Comparison of ENCODE assay signal across 8 cellular contexts in genomic region chr20:3797226-3797545, GRCh38. TPM values are rescaled to one million over a fixed set of nuclear protein-coding genes. Genes with fewer than 3 reads are reported as not detected.
DNase-seq lines count a peak whose midpoint lies in the region; TF ChIP-seq lines count a peak whose summit lies in the region.

No MANE protein-coding gene starts in this region.

- H3K27ac ChIP-seq in VCaP (peak overlapping the region; percentile 92; the same call in 1 of the 2 replicates), skin epidermis (peak overlapping the region in 20 of 21 experiments; percentile 55 to 97 (median 90))

- DNase-seq in HAP-1 (ENCODE audit: low spot score in 2 of 2) (no peak), fibroblast of the aortic adventitia (ENCODE audit: low read depth) (no peak), occipital lobe (lab: John Stamatoyannopoulos, UW) (no peak), amniotic stem cell (lab: John Stamatoyannopoulos, UW) (no peak), NCI-H2171 treated with DMSO at 0.1 percent for 48 hours (lab: John Stamatoyannopoulos, UW) (no peak)
- DNase-seq in stimulated activated CD4-positive, alpha-beta T cell treated with anti-CD3 and anti-CD28 coated beads, Interleukin-2, amount 100 ng/mL, for 48 hours = no peak

- in situ Hi-C loops in HAP-1 (cut with MboI; ENCODE audit: low sequenced_read_pairs) = no loop called here

- no peak for TF ChIP-seq CTCF in VCaP (conservative IDR thresholded peaks at IDR 0.05)
- TF ChIP-seq CTCF in fibroblast of the aortic adventitia (IDR thresholded peaks at IDR 0.05; ENCODE audit: insufficient read depth, low read length) = no peak

- H3K4me3 ChIP-seq in HAP-1 (peak overlapping the region; percentile 77), fibroblast of the aortic adventitia (ENCODE audit: low read depth, low read length) (peak overlapping the region; percentile 96), skin epidermis (peak overlapping the region; percentile 48 to 72 (median 61))

- H3K4me1 ChIP-seq in HAP-1 = peaks cover 9% of the 10 kb centered on the region; the same call in 1 of the 2 replicates

- no peaks in the 10 kb centered on the region for H3K27me3 ChIP-seq in HAP-1 (ENCODE audit: low read depth)

- H3K9me3 ChIP-seq in HAP-1 = no peaks in the 10 kb centered on the region

- peaks cover 33% of the 10 kb centered on the region for H3K36me3 ChIP-seq in HAP-1 (replicated peaks)

RNA-seq across cellular contexts. Expression of gene CDC25B, which starts 1.1 kb away (rescaled TPM):
- total RNA-seq in fibroblast of the aortic adventitia (ENCODE audit: low replicate concordance) (51.0 and 58.5 TPM in 2 replicates), occipital lobe (4.5 TPM)

RNA-seq across cellular contexts. Expression of gene CENPB, which starts 10.6 kb away (rescaled TPM):
- total RNA-seq in fibroblast of the aortic adventitia (ENCODE audit: low replicate concordance) (94.8 and 170 TPM in 2 replicates), occipital lobe (55.4 TPM)

RNA-seq across cellular contexts. Expression of gene SPEF1, which starts 15.9 kb away (rescaled TPM):
- total RNA-seq in fibroblast of the aortic adventitia (ENCODE audit: low replicate concordance) = 0.09 TPM in 1 of 2 replicates, not detected in the other
- 0.16 TPM for total RNA-seq in occipital lobe

RNA-seq across cellular contexts. Expression of gene AP5S1, which starts 23.2 kb away (rescaled TPM):
- total RNA-seq in fibroblast of the aortic adventitia (ENCODE audit: low replicate concordance) (9.4 and 20.4 TPM in 2 replicates), occipital lobe (5.5 TPM)

RNA-seq across cellular contexts. Expression of gene ADISSP, which starts 29.6 kb away (rescaled TPM):
- total RNA-seq in fibroblast of the aortic adventitia (ENCODE audit: low replicate concordance) (28.4 and 37.7 TPM in 2 replicates), occipital lobe (18.9 TPM)
